Comparison of ENCODE assay signal across 9 cellular contexts in genomic region chr12:5022465-5023061, GRCh38. TPM values are rescaled to one million over a fixed set of nuclear protein-coding genes. Genes with fewer than 3 reads are reported as not detected.
DNase-seq lines count a peak whose midpoint lies in the region; ATAC-seq and TF ChIP-seq lines count a peak whose summit lies in the region.
"Had no signal": no experiment of that assay in that cellular context is flagged by ENCODE, and none has a peak within 500 bp of the region (broad histone marks: within the 10 kb centered on the region; RNA-seq: fewer than 3 reads in every experiment).

No MANE protein-coding gene starts in this region.

- H3K4me1 Mint-ChIP-seq in activated B cell treated with CpG ODN at 0.5 μM for 24 hours (no peaks in the 10 kb centered on the region), endothelial cell (ENCODE audit: unreplicated experiment) (peaks cover 14% of the 10 kb centered on the region)
- H3K4me1 Mint-ChIP-seq: activated naive CD4-positive, alpha-beta T cell treated with anti-CD3 and anti-CD28 coated beads, Interleukin-2, amount 50 U/mL, for 24 hours had no signal

- no peaks in the 10 kb centered on the region for H3K4me1 ChIP-seq in mucosa of descending colon (ENCODE audit: low read depth)

- H3K36me3 ChIP-seq in mucosa of descending colon (ENCODE audit: low read depth) = no peaks in the 10 kb centered on the region

- H3K27ac Mint-ChIP-seq in activated B cell treated with CpG ODN at 0.5 μM for 24 hours (no peak overlapping the region), endothelial cell (ENCODE audit: unreplicated experiment) (no peak overlapping the region)
- H3K27ac Mint-ChIP-seq: activated naive CD4-positive, alpha-beta T cell treated with anti-CD3 and anti-CD28 coated beads, Interleukin-2, amount 50 U/mL, for 24 hours had no signal

- H3K36me3 Mint-ChIP-seq in activated B cell treated with CpG ODN at 0.5 μM for 24 hours (ENCODE audit: low read depth) (no peaks in the 10 kb centered on the region), endothelial cell (ENCODE audit: low read depth, unreplicated experiment) (no peaks in the 10 kb centered on the region)
- H3K36me3 Mint-ChIP-seq: activated naive CD4-positive, alpha-beta T cell treated with anti-CD3 and anti-CD28 coated beads, Interleukin-2, amount 50 U/mL, for 24 hours had no signal

- TF ChIP-seq CTCF in activated B cell treated with CpG ODN at 0.5 μM for 24 hours (IDR thresholded peaks at IDR 0.05) = peak; percentile 61
- peak; percentile 86 for TF ChIP-seq CTCF in endothelial cell (IDR thresholded peaks at IDR 0.05; ENCODE audit: unreplicated experiment)
- TF ChIP-seq CTCF in mucosa of descending colon (IDR thresholded peaks at IDR 0.05) = peak; percentile 83

- ATAC-seq in activated B cell treated with CpG ODN at 0.5 μM for 24 hours (ENCODE audit: low read depth) = peak; percentile 82
- peak; percentile 69 for ATAC-seq in mucosa of descending colon
- ATAC-seq in GM19035 (IDR thresholded peaks at IDR 0.05; ENCODE audit: unreplicated experiment) = no peak
- no peak for ATAC-seq in GM21528 (IDR thresholded peaks at IDR 0.05; ENCODE audit: low FRiP score, unreplicated experiment)

- H3K27me3 Mint-ChIP-seq in activated B cell treated with CpG ODN at 0.5 μM for 24 hours (peaks cover 26% of the 10 kb centered on the region), endothelial cell (ENCODE audit: unreplicated experiment) (peaks cover 5% of the 10 kb centered on the region)

- H3K4me3 Mint-ChIP-seq in activated B cell treated with CpG ODN at 0.5 μM for 24 hours = no peak overlapping the region
- H3K4me3 Mint-ChIP-seq in endothelial cell (ENCODE audit: unreplicated experiment) = no peak overlapping the region
- H3K4me3 Mint-ChIP-seq: activated naive CD4-positive, alpha-beta T cell treated with anti-CD3 and anti-CD28 coated beads, Interleukin-2, amount 50 U/mL, for 24 hours had no signal

- no peaks in the 10 kb centered on the region for H3K9me3 Mint-ChIP-seq in activated B cell treated with CpG ODN at 0.5 μM for 24 hours
- H3K9me3 Mint-ChIP-seq in endothelial cell (ENCODE audit: unreplicated experiment) = no peaks in the 10 kb centered on the region
- H3K9me3 Mint-ChIP-seq: activated naive CD4-positive, alpha-beta T cell treated with anti-CD3 and anti-CD28 coated beads, Interleukin-2, amount 50 U/mL, for 24 hours had no signal

- intact Hi-C loops in activated B cell treated with CpG ODN at 0.5 μM for 24 hours (cut with micrococcal nuclease) (loop anchor here (1.0 to 5.0 kb wide), 3 partner anchors 62 to 490 kb away; no protein-coding TSS in a partner anchor), mucosa of descending colon (cut with DNase I, micrococcal nuclease) (loop anchor here (5.0 to 10.0 kb wide), 2 partner anchors 60 to 62 kb away; no protein-coding TSS in a partner anchor)

- POLR2A ChIA-PET in activated B cell treated with CpG ODN at 0.5 μM for 24 hours (lab: Charles Lee) = no interaction called here

- no peaks in the 10 kb centered on the region for H3K9me3 ChIP-seq in mucosa of descending colon

- peak; percentile 4 for DNase-seq in activated gamma-delta T cell treated with anti-CD3 and anti-CD28 coated beads, Interleukin-2, amount 50 U/mL, for 16 hours (ENCODE audit: low read depth)
- no peak for DNase-seq in activated gamma-delta T cell treated with Interleukin-2 at 50 U/mL for 16 hours
- DNase-seq in NCI-H1105 (lab: John Stamatoyannopoulos, UW) = peak; percentile 44
- peak; percentile 49 for DNase-seq in activated B cell treated with CpG ODN at 0.5 μM for 24 hours
- DNase-seq in endothelial cell (ENCODE audit: low spot score) = peak; percentile 53
- DNase-seq in mucosa of descending colon = peak in 2 of 3 donors; percentile 26 to 35

- H3K4me3 ChIP-seq in mucosa of descending colon = no peak overlapping the region

- CTCF ChIA-PET in activated B cell treated with CpG ODN at 0.5 μM for 24 hours (lab: Charles Lee) = interaction anchor here (0.7 to 7.9 kb wide), 12 partner anchors 9 to 167 kb away, joined by 3 to 162 read pairs (median 4); partner anchors contain the start of gene KCNA5

RNA-seq across cellular contexts. Expression of gene KCNA5, which starts 21.1 kb away (rescaled TPM):
- total RNA-seq in activated B cell treated with CpG ODN at 0.5 μM for 24 hours (0.42 and 0.81 TPM in 2 replicates), endothelial cell (ENCODE audit: unreplicated experiment) (1.2 TPM), mucosa of descending colon (10 to 100 TPM in 1 of 3 donors, under 1 TPM in 2; 0.20 to 10.8 (median 0.22) TPM)

Comparison
In these comparisons a context has a peak if more than half of its experiments do, and no peak if none do; other contexts are left out.
1. ATAC-seq: peak in activated B cell treated with CpG ODN at 0.5 μM for 24 hours (single experiment) and mucosa of descending colon (single experiment); none in GM19035 (single experiment) and GM21528 (single experiment).
2. Peak in every context shown above with its lines, with median percentiles within 50 percentile points of each other: CTCF ChIP-seq.